ENCODE assay signal across 8 cellular contexts in the genomic region with DNA sequence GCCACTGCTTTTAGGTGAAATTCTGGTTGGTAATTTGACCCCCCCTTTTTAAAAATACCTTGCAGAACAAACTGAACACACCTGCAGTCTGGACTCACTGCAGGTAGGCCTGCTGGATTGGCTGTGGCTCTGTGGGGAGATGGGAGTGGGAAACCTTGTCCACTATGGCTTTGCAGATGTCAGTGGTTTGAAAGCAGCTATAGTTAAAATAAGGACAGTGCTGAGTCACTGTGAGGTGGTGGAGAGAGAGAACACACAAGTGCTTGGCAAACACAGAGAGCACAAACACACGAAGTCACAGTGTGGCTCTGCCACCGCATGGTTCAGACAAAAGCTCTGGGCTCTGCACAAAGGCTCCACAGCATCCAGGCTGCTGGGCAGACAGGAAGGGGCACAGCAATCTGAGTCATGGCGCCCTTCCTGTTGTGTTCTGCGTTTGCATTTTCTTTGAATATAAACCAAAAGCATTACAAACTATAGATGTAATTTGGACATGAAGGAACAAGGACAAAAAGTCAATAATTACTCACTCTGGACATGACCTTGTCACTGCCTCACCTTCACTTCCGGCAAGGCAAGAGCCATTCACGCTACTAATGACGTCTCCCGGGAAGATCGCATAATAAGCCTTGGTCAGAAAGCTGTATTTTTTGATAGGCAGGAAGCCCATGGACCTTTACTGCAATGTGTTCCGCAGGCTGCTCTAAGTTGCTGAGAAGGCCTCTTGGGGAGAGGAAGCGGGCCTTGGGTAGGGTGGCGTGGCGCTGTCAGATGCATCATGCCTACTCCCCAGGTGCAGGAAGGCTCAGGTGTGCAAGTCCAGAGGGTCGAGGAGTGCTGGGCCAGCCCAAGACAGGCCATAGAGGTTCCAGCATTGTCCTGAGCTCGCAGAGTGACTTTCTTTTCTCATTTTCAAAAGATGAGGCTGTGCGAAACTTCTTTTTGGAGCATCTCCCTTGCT.
DNase-seq lines count a peak whose midpoint lies in the region; ATAC-seq and TF ChIP-seq lines count a peak whose summit lies in the region.

No MANE protein-coding gene starts in this region.

- peaks cover 59% of the 10 kb centered on the region for H3K4me1 ChIP-seq in SJSA1 (replicated peaks)
- H3K4me1 ChIP-seq in osteoblast (ENCODE audit: insufficient read depth, low read length): peaks cover 70% of the 10 kb centered on the region

- ATAC-seq in esophagus mucosa (peak; percentile 43), HG02763 (IDR thresholded peaks at IDR 0.05; ENCODE audit: unreplicated experiment) (no peak), GM21576 (IDR thresholded peaks at IDR 0.05; ENCODE audit: unreplicated experiment) (no peak)

- POLR2A ChIA-PET in activated CD4-positive, alpha-beta T cell treated with anti-CD3 and anti-CD28 coated beads, Interleukin-2, amount 10 ng/mL, durations not matched to agents 7 days and 5 days (lab: Charles Lee): interaction anchor here (0.9 kb wide), 1 partner anchor 25 kb away, joined by 3 read pairs; no protein-coding TSS in a partner anchor

- H3K4me1 Mint-ChIP-seq in activated CD4-positive, alpha-beta T cell treated with anti-CD3 and anti-CD28 coated beads, Interleukin-2, amount 10 ng/mL, durations not matched to agents 7 days and 5 days: peaks cover 39% of the 10 kb centered on the region

- peak overlapping the region; percentile 88 for H3K27ac Mint-ChIP-seq in activated CD4-positive, alpha-beta T cell treated with anti-CD3 and anti-CD28 coated beads, Interleukin-2, amount 10 ng/mL, durations not matched to agents 7 days and 5 days

- H3K4me3 Mint-ChIP-seq in activated CD4-positive, alpha-beta T cell treated with anti-CD3 and anti-CD28 coated beads, Interleukin-2, amount 10 ng/mL, durations not matched to agents 7 days and 5 days: no peak overlapping the region

- no peaks in the 10 kb centered on the region for H3K27me3 ChIP-seq in SJSA1 (replicated peaks)
- H3K27me3 ChIP-seq in osteoblast (ENCODE audit: insufficient read depth, low read length): no peaks in the 10 kb centered on the region

- H3K36me3 ChIP-seq in SJSA1 (no peaks in the 10 kb centered on the region), osteoblast (ENCODE audit: insufficient read depth, low read length) (no peaks in the 10 kb centered on the region)

- H3K4me3 ChIP-seq in SJSA1: no peak overlapping the region
- H3K4me3 ChIP-seq in osteoblast (ENCODE audit: insufficient read depth, low read length): no peak overlapping the region

- H3K4me2 ChIP-seq in osteoblast (ENCODE audit: insufficient read depth, low read length): peak overlapping the region; percentile 21

- peak; percentile 37 for DNase-seq in activated CD4-positive, alpha-beta T cell treated with anti-CD3 and anti-CD28 coated beads, Interleukin-2, amount 10 ng/mL, durations not matched to agents 7 days and 5 days
- DNase-seq in activated CD4-positive, alpha-beta T cell treated with anti-CD3 and anti-CD28 coated beads for 4 hours: no peak
- DNase-seq in SJSA1 (ENCODE audit: low read depth in 1 of 2, low spot score in 2 of 2): peak; percentile 87 to 93
- no peak for DNase-seq in osteoblast (ENCODE audit: insufficient read length, low spot score, missing footprints)
- no peak for DNase-seq in NAMALWA (ENCODE audit: low spot score)

- TF ChIP-seq CTCF in osteoblast (IDR thresholded peaks at IDR 0.05; ENCODE audit: extremely low read depth, low read depth, low read length): no peak

- peak overlapping the region; percentile 91 for H3K27ac ChIP-seq in SJSA1
- peak overlapping the region; percentile 93 for H3K27ac ChIP-seq in osteoblast (ENCODE audit: low read depth, low read length)

- H4K20me1 ChIP-seq in osteoblast (ENCODE audit: insufficient read depth, low read length): no peaks in the 10 kb centered on the region

- H3K9me3 Mint-ChIP-seq in activated CD4-positive, alpha-beta T cell treated with anti-CD3 and anti-CD28 coated beads, Interleukin-2, amount 10 ng/mL, durations not matched to agents 7 days and 5 days: peaks cover 7% of the 10 kb centered on the region

- CTCF ChIA-PET in activated CD4-positive, alpha-beta T cell treated with anti-CD3 and anti-CD28 coated beads, Interleukin-2, amount 10 ng/mL, durations not matched to agents 7 days and 5 days (lab: Charles Lee): interaction anchor here (0.7 to 1.6 kb wide), 4 partner anchors 18 to 393 kb away, joined by 3 to 4 read pairs (median 3); no protein-coding TSS in a partner anchor

- H3K79me2 ChIP-seq in osteoblast (ENCODE audit: insufficient read depth, low read length): no peaks in the 10 kb centered on the region

- H3K27me3 Mint-ChIP-seq in activated CD4-positive, alpha-beta T cell treated with anti-CD3 and anti-CD28 coated beads, Interleukin-2, amount 10 ng/mL, durations not matched to agents 7 days and 5 days: no peaks in the 10 kb centered on the region

- H3K9me3 ChIP-seq in SJSA1 (replicated peaks): no peaks in the 10 kb centered on the region
- H3K9me3 ChIP-seq in osteoblast (ENCODE audit: low read depth, low read length): no peaks in the 10 kb centered on the region

- H3K36me3 Mint-ChIP-seq in activated CD4-positive, alpha-beta T cell treated with anti-CD3 and anti-CD28 coated beads, Interleukin-2, amount 10 ng/mL, durations not matched to agents 7 days and 5 days (ENCODE audit: low read depth): peaks cover 14% of the 10 kb centered on the region

- peak overlapping the region; percentile 58 for H2AFZ ChIP-seq in osteoblast (ENCODE audit: low read length)

Comparison
In these comparisons a context has a peak if more than half of its experiments do, and no peak if none do; other contexts are left out.
1. DNase-seq: peak in activated CD4-positive, alpha-beta T cell treated with anti-CD3 and anti-CD28 coated beads, Interleukin-2, amount 10 ng/mL, durations not matched to agents 7 days and 5 days (single experiment) and SJSA1 (2 of 2); none in activated CD4-positive, alpha-beta T cell treated with anti-CD3 and anti-CD28 coated beads for 4 hours (0 of 2), osteoblast (single experiment) and NAMALWA (single experiment).